8 cellular contexts compared by ENCODE assay signal in genomic region chr11:57499983-57500461, GRCh38. TPM values are rescaled to one million over a fixed set of nuclear protein-coding genes. Genes with fewer than 3 reads are reported as not detected.
DNase-seq lines count a peak whose midpoint lies in the region; TF ChIP-seq lines count a peak whose summit lies in the region.

No MANE protein-coding gene starts in this region.

- H3K9me3 ChIP-seq in GM23248 (ENCODE audit: low read depth) (no peaks in the 10 kb centered on the region), WERI-Rb-1 (ENCODE audit: severe bottlenecking) (no peaks in the 10 kb centered on the region), iPS-18a (ENCODE audit: control insufficient read depth, low read depth, low read length) (no peaks in the 10 kb centered on the region), smooth muscle cell (replicated peaks; ENCODE audit: low read depth) (no peaks in the 10 kb centered on the region)

- peak overlapping the region; percentile 71 for H2AFZ ChIP-seq in GM23248
- H2AFZ ChIP-seq in smooth muscle cell (ENCODE audit: low read depth), result peak overlapping the region; percentile 49

- H3K27me3 ChIP-seq in GM23248 (replicated peaks; ENCODE audit: insufficient read depth), result no peaks in the 10 kb centered on the region
- no peaks in the 10 kb centered on the region for H3K27me3 ChIP-seq in WERI-Rb-1 (ENCODE audit: insufficient read depth, low read depth, severe bottlenecking)
- no peaks in the 10 kb centered on the region for H3K27me3 ChIP-seq in iPS-18a (ENCODE audit: control insufficient read depth, insufficient read depth, low read length)
- H3K27me3 ChIP-seq in smooth muscle cell (ENCODE audit: low read depth), result no peaks in the 10 kb centered on the region

- H3K27ac ChIP-seq in GM23248 (no peak overlapping the region), WERI-Rb-1 (peak overlapping the region; percentile 69), iPS-18a (ENCODE audit: low read length) (no peak overlapping the region), smooth muscle cell (ENCODE audit: low read depth) (no peak overlapping the region)

- H3K36me3 ChIP-seq in GM23248 (ENCODE audit: low read depth) (no peaks in the 10 kb centered on the region), WERI-Rb-1 (no peaks in the 10 kb centered on the region), iPS-18a (ENCODE audit: control insufficient read depth, low read depth, low read length) (peaks cover 4% of the 10 kb centered on the region), smooth muscle cell (ENCODE audit: low read depth) (no peaks in the 10 kb centered on the region)

- WGBS in GM23248 (ENCODE audit: low coverage in 1 of 2, low lambda C conversion rate in 2 of 2, missing lambda C conversion rate in 2 of 2), 2 experiments, result 57 to 60% methylated on average over 12 of the region's 12 CpGs
- WGBS in smooth muscle cell (ENCODE audit: low lambda C conversion rate), result 37% methylated on average over 12 of the region's 12 CpGs

- no peaks in the 10 kb centered on the region for H3F3A ChIP-seq in GM23248 (ENCODE audit: insufficient read depth)
- no peaks in the 10 kb centered on the region for H3F3A ChIP-seq in smooth muscle cell (ENCODE audit: low read depth)

- in situ Hi-C loops in GM23248 (cut with MboI), result no loop called here

- H3K9ac ChIP-seq in GM23248 (peak overlapping the region; percentile 76), iPS-18a (ENCODE audit: low read length) (no peak overlapping the region), smooth muscle cell (ENCODE audit: low read depth) (no peak overlapping the region)

- H3K79me2 ChIP-seq in GM23248 (ENCODE audit: insufficient read depth) (no peaks in the 10 kb centered on the region), smooth muscle cell (ENCODE audit: low read depth) (no peaks in the 10 kb centered on the region)

- H3K4me3 ChIP-seq in GM23248, result peak overlapping the region; percentile 58
- H3K4me3 ChIP-seq in WERI-Rb-1 (ENCODE audit: low read depth, low read length), result peak overlapping the region; percentile 30
- H3K4me3 ChIP-seq in iPS-18a (ENCODE audit: low read length), result peak overlapping the region; percentile 23
- peak overlapping the region; percentile 37 for H3K4me3 ChIP-seq in smooth muscle cell

- TF ChIP-seq CTCF in WERI-Rb-1 (IDR thresholded peaks at IDR 0.05; ENCODE audit: low read depth, low read length) (no peak), smooth muscle cell (IDR thresholded peaks at IDR 0.05; ENCODE audit: borderline replicate concordance, insufficient read depth, poor library complexity, severe bottlenecking) (no peak)

- H4K20me1 ChIP-seq in GM23248 (ENCODE audit: insufficient read depth), result no peaks in the 10 kb centered on the region
- no peaks in the 10 kb centered on the region for H4K20me1 ChIP-seq in smooth muscle cell (ENCODE audit: low read depth)

- no peaks in the 10 kb centered on the region for H3K9me2 ChIP-seq in GM23248 (ENCODE audit: insufficient read depth)

- H3K4me1 ChIP-seq in GM23248 (ENCODE audit: insufficient read depth) (no peaks in the 10 kb centered on the region), iPS-18a (ENCODE audit: control insufficient read depth, low read depth, low read length) (peaks cover 7% of the 10 kb centered on the region), smooth muscle cell (ENCODE audit: low read depth) (peaks cover 3% of the 10 kb centered on the region)

- no peak for DNase-seq in GM23248
- no peak for DNase-seq in WERI-Rb-1
- DNase-seq in smooth muscle cell (lab: John Stamatoyannopoulos, UW; ENCODE audit: unreplicated experiment), result no peak
- no peak for DNase-seq in 8988T
- no peak for DNase-seq in NCI-H128 (lab: John Stamatoyannopoulos, UW; ENCODE audit: unreplicated experiment)
- no peak for DNase-seq in epidermal melanocyte (ENCODE audit: insufficient read length, low spot score)
- DNase-seq in NK-92 (lab: John Stamatoyannopoulos, UW; ENCODE audit: unreplicated experiment), result no peak

- H3K4me2 ChIP-seq in GM23248 (ENCODE audit: unreplicated experiment) (peak overlapping the region; percentile 71), smooth muscle cell (peak overlapping the region; percentile 82)

RNA-seq across cellular contexts. Expression of gene SLC43A1, which starts 15.5 kb away (rescaled TPM):
- 6.2 and 9.3 TPM in 2 replicates for total RNA-seq in GM23248 (2014; rRNA removed; shearing (Covaris generic))
- 7.1 and 7.7 TPM in 2 replicates for polyA plus RNA-seq in GM23248 (2016; fragmentation: Nextera tagmentation; extraction: Ambion mirVana)
- total RNA-seq in smooth muscle cell, result 1.3 and 9.4 TPM in 2 replicates
- 7.3 and 7.4 TPM in 2 replicates for polyA plus RNA-seq in smooth muscle cell

RNA-seq across cellular contexts. Expression of gene TIMM10, which starts 30.5 kb away (rescaled TPM):
- 29.0 and 48.3 TPM in 2 replicates for total RNA-seq in GM23248 (2014; rRNA removed; shearing (Covaris generic))
- polyA plus RNA-seq in GM23248 (2016; fragmentation: Nextera tagmentation; extraction: Ambion mirVana) (73.4 and 78.3 TPM in 2 replicates), smooth muscle cell (108 and 110 TPM in 2 replicates)
- total RNA-seq in smooth muscle cell, result 31.1 and 34.2 TPM in 2 replicates

RNA-seq across cellular contexts. Expression of gene SMTNL1, which starts 37.4 kb away (rescaled TPM):
- not detected in 2 replicates for total RNA-seq in GM23248 (2014; rRNA removed; shearing (Covaris generic))
- polyA plus RNA-seq in GM23248 (2016; fragmentation: Nextera tagmentation; extraction: Ambion mirVana), result not detected in 2 replicates
- not detected in 2 replicates for total RNA-seq in smooth muscle cell
- polyA plus RNA-seq in smooth muscle cell, result not detected in 2 replicates

RNA-seq across cellular contexts. Expression of gene RTN4RL2, which starts 39.7 kb away (rescaled TPM):
- total RNA-seq in GM23248 (2014; rRNA removed; shearing (Covaris generic)), result 0.32 TPM in 1 of 2 replicates, not detected in the other
- 0.80 and 1.1 TPM in 2 replicates for polyA plus RNA-seq in GM23248 (2016; fragmentation: Nextera tagmentation; extraction: Ambion mirVana)
- 0.18 TPM in 1 of 2 replicates, not detected in the other for total RNA-seq in smooth muscle cell
- 0.34 and 0.76 TPM in 2 replicates for polyA plus RNA-seq in smooth muscle cell
